ENCODE assay signal across 10 cellular contexts in the genomic region with DNA sequence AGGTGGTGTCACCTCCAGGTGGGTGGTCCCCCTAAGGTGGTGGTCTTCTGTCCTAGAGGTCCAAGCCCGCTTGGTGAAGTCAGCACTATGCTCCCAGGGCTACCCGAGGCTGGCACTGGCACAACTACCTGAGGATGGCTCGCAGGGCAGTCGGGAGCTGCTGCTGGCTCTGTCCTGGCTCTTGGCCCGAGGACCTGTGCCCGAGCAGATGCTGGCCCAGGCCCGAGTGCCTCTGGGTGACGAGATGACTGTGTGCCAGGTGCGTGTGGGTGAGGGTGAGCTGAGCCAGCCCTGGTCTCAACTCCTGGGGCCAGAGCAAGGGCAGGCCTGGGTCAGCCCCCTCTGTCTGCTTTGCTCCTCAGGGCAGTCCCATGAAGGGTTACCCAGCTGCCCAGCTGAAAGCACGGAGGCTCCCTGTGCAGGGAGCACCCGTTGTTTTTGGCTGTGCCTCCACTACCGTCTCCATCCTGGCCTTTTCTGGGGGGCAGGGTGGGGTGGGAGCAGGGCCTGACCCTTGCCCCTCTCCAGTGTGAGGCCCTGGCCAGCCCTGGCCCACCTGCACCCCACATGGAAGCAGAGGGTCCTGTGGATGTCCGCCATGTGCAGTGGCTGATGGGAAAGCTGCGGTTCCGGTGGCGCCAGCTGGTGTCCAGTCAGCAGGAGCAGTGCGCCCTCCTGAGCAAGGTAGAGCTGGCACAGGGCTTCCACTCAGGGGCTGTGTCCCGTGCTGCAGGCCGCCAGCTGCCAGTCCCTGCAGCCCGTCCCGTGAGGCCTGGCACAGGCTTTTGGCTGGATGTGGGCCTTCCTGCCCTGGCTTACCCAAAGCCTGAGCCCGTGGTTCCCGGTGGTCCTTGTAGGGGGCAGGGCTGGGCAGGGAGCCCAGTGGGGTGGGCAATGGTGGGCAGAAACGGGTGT. TPM values are rescaled to one million over a fixed set of nuclear protein-coding genes. Genes with fewer than 3 reads are reported as not detected.
DNase-seq lines count a peak whose midpoint lies in the region; ATAC-seq and TF ChIP-seq lines count a peak whose summit lies in the region.
"Had no signal": no experiment of that assay in that cellular context is flagged by ENCODE, and none has a peak within 500 bp of the region (broad histone marks: within the 10 kb centered on the region; RNA-seq: fewer than 3 reads in every experiment).

No MANE protein-coding gene starts in this region.

- POLR2A ChIA-PET in HEK293T (lab: Yijun Ruan, JAX), result interaction anchor here (0.6 to 1.3 kb wide), 4 partner anchors 10 to 88 kb away, joined by 3 read pairs; no protein-coding TSS in a partner anchor

- peak overlapping the region; percentile 57 for H3K4me3 ChIP-seq in skeletal muscle cell (ENCODE audit: low read depth, low read length)

- DNase-seq in DMS 273 (lab: John Stamatoyannopoulos, UW; ENCODE audit: unreplicated experiment) (peak; percentile 57), DMS 273 treated with DMSO at 0.1 percent for 48 hours (lab: John Stamatoyannopoulos, UW) (no peak), T-helper 1 cell (peak in 3 of 5 donors; percentile 7 to 14 (median 8)), left ventricle myocardium superior (peak; percentile 68), skeletal muscle cell (ENCODE audit: low read depth) (no peak), HEK293T (ENCODE audit: extremely low spot score) (no peak)

- ATAC-seq in left ventricle myocardium superior (no peak), HG02938 (IDR thresholded peaks at IDR 0.05; ENCODE audit: unreplicated experiment) (no peak), GM21529 (IDR thresholded peaks at IDR 0.05; ENCODE audit: unreplicated experiment) (no peak)

- intact Hi-C loops in left ventricle myocardium superior (cut with micrococcal nuclease), result no loop called here

- CTCF ChIA-PET in HEK293T (lab: Yijun Ruan, JAX), result interaction anchor here (1.3 kb wide), 2 partner anchors 12 to 44 kb away, joined by 3 to 6 read pairs; no protein-coding TSS in a partner anchor

TF ChIP-seq in HEK293T, 16 proteins besides CTCF, POLR2A, EP300 and RAD21:
- TF ChIP-seq, protein P1, sequence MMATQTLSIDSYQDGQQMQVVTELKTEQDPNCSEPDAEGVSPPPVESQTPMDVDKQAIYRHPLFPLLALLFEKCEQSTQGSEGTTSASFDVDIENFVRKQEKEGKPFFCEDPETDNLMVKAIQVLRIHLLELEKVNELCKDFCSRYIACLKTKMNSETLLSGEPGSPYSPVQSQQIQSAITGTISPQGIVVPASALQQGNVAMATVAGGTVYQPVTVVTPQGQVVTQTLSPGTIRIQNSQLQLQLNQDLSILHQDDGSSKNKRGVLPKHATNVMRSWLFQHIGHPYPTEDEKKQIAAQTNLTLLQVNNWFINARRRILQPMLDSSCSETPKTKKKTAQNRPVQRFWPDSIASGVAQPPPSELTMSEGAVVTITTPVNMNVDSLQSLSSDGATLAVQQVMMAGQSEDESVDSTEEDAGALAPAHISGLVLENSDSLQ (IDR thresholded peaks at IDR 0.05), result no peak
- TF ChIP-seq HDGF (IDR thresholded peaks at IDR 0.05; ENCODE audit: borderline replicate concordance) (no peak), FOXA1 (IDR thresholded peaks at IDR 0.05) (no peak), FOXM1 (IDR thresholded peaks at IDR 0.05; ENCODE audit: borderline replicate concordance) (no peak), SP1 (IDR thresholded peaks at IDR 0.05) (no peak), NFRKB (IDR thresholded peaks at IDR 0.05) (no peak), L3MBTL2 (conservative IDR thresholded peaks at IDR 0.05) (no peak), LEF1 (IDR thresholded peaks at IDR 0.05; ENCODE audit: borderline replicate concordance) (no peak), TARDBP (IDR thresholded peaks at IDR 0.05) (no peak), SUZ12 (IDR thresholded peaks at IDR 0.05) (no peak), ARNT (IDR thresholded peaks at IDR 0.05) (no peak), CTBP1 (IDR thresholded peaks at IDR 0.05; ENCODE audit: borderline replicate concordance) (no peak), ZNF384 (IDR thresholded peaks at IDR 0.05) (no peak)

RNA-seq across cellular contexts. Expression of gene TEDC1, which starts 1.3 kb away (rescaled TPM):
- total RNA-seq in left ventricle myocardium superior, result 5.1 TPM

RNA-seq across cellular contexts. Expression of gene CRIP1, which starts 5.6 kb away (rescaled TPM):
- 59.4 TPM for total RNA-seq in left ventricle myocardium superior
- total RNA-seq: A172, M059J had no signal

RNA-seq across cellular contexts. Expression of gene CRIP2, which starts 17.7 kb away (rescaled TPM):
- total RNA-seq in left ventricle myocardium superior, result 1,036 TPM

RNA-seq across cellular contexts. Expression of gene TMEM121, which starts 34.1 kb away (rescaled TPM):
- 4.0 TPM for total RNA-seq in left ventricle myocardium superior

Comparison
In these comparisons a context has a peak if more than half of its experiments do, and no peak if none do; other contexts are left out.
1. DNase-seq: peak in DMS 273 (single experiment), T-helper 1 cell (3 of 5) and left ventricle myocardium superior (single experiment); none in DMS 273 treated with DMSO at 0.1 percent for 48 hours (single experiment), skeletal muscle cell (single experiment) and HEK293T (single experiment).